Comparison of ENCODE assay signal across 16 cellular contexts in genomic region chr15:40915106-40915661, GRCh38. TPM values are rescaled to one million over a fixed set of nuclear protein-coding genes. Genes with fewer than 3 reads are reported as not detected.
"Had no signal": no experiment of that assay in that cellular context is flagged by ENCODE, and none has a peak within 500 bp of the region (broad histone marks: within the 10 kb centered on the region; RNA-seq: fewer than 3 reads in every experiment).

No MANE protein-coding gene starts in this region.

- ATAC-seq: activated naive CD4-positive, alpha-beta T cell treated with anti-CD3 and anti-CD28 coated beads, Interleukin-2, amount 50 U/mL, for 72 hours; activated T-cell treated with anti-CD3 and anti-CD28 coated beads, Interleukin-2, amount 50 U/mL, for 4 hours; effector memory CD8-positive, alpha-beta T cell; stimulated activated naive B cell treated with anti-CD40 and anti-IgM and Interleukin-4, amounts not matched to agents 10 μg/mL and 1 μg/mL and 100 μg/mL, for 72 hours had no signal

- H3K4me2 ChIP-seq: smooth muscle cell had no signal

- H3K4me3 ChIP-seq: smooth muscle cell had no signal

- H3K9me3 Mint-ChIP-seq: activated CD4-positive, alpha-beta memory T cell treated with anti-CD3 and anti-CD28 coated beads for 36 hours; activated naive CD4-positive, alpha-beta T cell treated with anti-CD3 and anti-CD28 coated beads, Interleukin-2, amount 50 U/mL, for 72 hours; activated T-cell treated with anti-CD3 and anti-CD28 coated beads, Interleukin-2, amount 50 U/mL, for 4 hours; brain; effector memory CD8-positive, alpha-beta T cell; mesothelial cell of epicardium; stimulated activated naive B cell treated with anti-CD40 and anti-IgM and Interleukin-4, amounts not matched to agents 10 μg/mL and 1 μg/mL and 100 μg/mL, for 72 hours had no signal

- H3K4me1 Mint-ChIP-seq: stimulated activated naive B cell treated with anti-CD40 and anti-IgM and Interleukin-4, amounts not matched to agents 10 μg/mL and 1 μg/mL and 100 μg/mL, for 72 hours had no signal

- H3K27me3 Mint-ChIP-seq: stimulated activated naive B cell treated with anti-CD40 and anti-IgM and Interleukin-4, amounts not matched to agents 10 μg/mL and 1 μg/mL and 100 μg/mL, for 72 hours had no signal

- H3K36me3 Mint-ChIP-seq: activated CD4-positive, alpha-beta memory T cell treated with anti-CD3 and anti-CD28 coated beads for 36 hours; activated naive CD4-positive, alpha-beta T cell treated with anti-CD3 and anti-CD28 coated beads, Interleukin-2, amount 50 U/mL, for 72 hours; brain; mesothelial cell of epicardium; stimulated activated naive B cell treated with anti-CD40 and anti-IgM and Interleukin-4, amounts not matched to agents 10 μg/mL and 1 μg/mL and 100 μg/mL, for 72 hours had no signal

- H3K27ac Mint-ChIP-seq: activated CD4-positive, alpha-beta memory T cell treated with anti-CD3 and anti-CD28 coated beads for 36 hours; activated naive CD4-positive, alpha-beta T cell treated with anti-CD3 and anti-CD28 coated beads, Interleukin-2, amount 50 U/mL, for 72 hours; mesothelial cell of epicardium; stimulated activated naive B cell treated with anti-CD40 and anti-IgM and Interleukin-4, amounts not matched to agents 10 μg/mL and 1 μg/mL and 100 μg/mL, for 72 hours had no signal

- H3K4me3 Mint-ChIP-seq: activated CD4-positive, alpha-beta memory T cell treated with anti-CD3 and anti-CD28 coated beads for 36 hours; activated T-cell treated with anti-CD3 and anti-CD28 coated beads, Interleukin-2, amount 50 U/mL, for 4 hours; brain; effector memory CD8-positive, alpha-beta T cell; mesothelial cell of epicardium; stimulated activated naive B cell treated with anti-CD40 and anti-IgM and Interleukin-4, amounts not matched to agents 10 μg/mL and 1 μg/mL and 100 μg/mL, for 72 hours had no signal

- DNase-seq: activated CD4-positive, alpha-beta memory T cell treated with anti-CD3 and anti-CD28 coated beads for 36 hours; activated CD4-positive, alpha-beta T cell treated with anti-CD3 and anti-CD28 coated beads for 1 hour; activated effector memory CD4-positive, alpha-beta T cell treated with anti-CD3 and anti-CD28 coated beads, Interleukin-2, amount 50 U/mL, for 16 hours; activated T-cell treated with anti-CD3 and anti-CD28 coated beads, Interleukin-2, amount 50 U/mL, for 4 hours; amniotic stem cell; effector memory CD8-positive, alpha-beta T cell; glutamatergic neuron; stimulated activated CD4-positive, alpha-beta T cell treated with anti-CD3 and anti-CD28 coated beads, Interleukin-1b, Interleukin-23, amount 100 ng/mL, for 48 hours; stimulated activated naive B cell treated with anti-CD40 and anti-IgM and Interleukin-4, amounts not matched to agents 10 μg/mL and 1 μg/mL and 100 μg/mL, for 72 hours; trophoblast cell had no signal

RNA-seq across cellular contexts. Expression of gene DLL4, which starts 14.0 kb away (rescaled TPM):
- total RNA-seq: activated CD4-positive, alpha-beta memory T cell treated with anti-CD3 and anti-CD28 coated beads for 36 hours; smooth muscle cell had no signal
- polyA plus RNA-seq: smooth muscle cell had no signal

RNA-seq across cellular contexts. Expression of gene RHOV, which starts 41.1 kb away (rescaled TPM):
- total RNA-seq: myocyte had no signal
- polyA plus RNA-seq: liver had no signal
